In the genomic region with DNA sequence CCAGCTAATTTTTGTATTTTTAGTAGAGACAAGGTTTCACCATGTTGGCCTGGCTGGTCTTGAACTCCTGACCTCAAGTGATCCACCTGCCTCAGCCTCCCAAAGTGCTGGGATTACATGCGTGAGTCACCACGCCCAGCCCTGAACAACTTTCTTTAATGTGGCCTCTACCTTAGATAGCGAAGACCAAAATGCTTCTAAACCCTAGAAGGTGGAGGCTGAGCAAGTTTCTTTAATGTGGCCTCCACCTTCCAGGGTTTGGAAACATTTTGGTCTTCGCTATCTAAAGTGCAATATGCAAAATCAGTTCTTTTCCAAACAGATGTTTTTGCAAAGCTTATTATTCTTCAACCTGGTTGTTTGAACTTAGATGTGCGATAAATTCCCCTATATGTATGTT, we compare ENCODE assay signal across 7 cellular contexts.
DNase-seq lines count a peak whose midpoint lies in the region; ATAC-seq and TF ChIP-seq lines count a peak whose summit lies in the region.
"Not testable (repeated sequence)": the region's sequence is repeated elsewhere in the genome, so short reads cannot be mapped to it uniquely, and the experiment has no call there.

No MANE protein-coding gene starts in this region.

- H3K4me1 Mint-ChIP-seq in CD8-positive, alpha-beta T cell (ENCODE audit: low read depth) = peaks cover 32% of the 10 kb centered on the region
- H3K4me1 Mint-ChIP-seq in T-cell = peaks cover 53 to 81% (median 59%) of the 10 kb centered on the region in 3 donors
- not testable (repeated sequence) for H3K4me1 Mint-ChIP-seq in activated CD4-positive, alpha-beta T cell treated with anti-CD3 and anti-CD28 coated beads, Interleukin-2, amount 10 ng/mL, durations not matched to agents 24 days and 14 days
- peaks cover 34% of the 10 kb centered on the region for H3K4me1 Mint-ChIP-seq in activated naive CD8-positive, alpha-beta T cell treated with anti-CD3 and anti-CD28 coated beads, Interleukin-2, amount 50 U/mL, for 24 hours
- peaks cover 8 to 46% (median 39%) of the 10 kb centered on the region in 4 donors for H3K4me1 Mint-ChIP-seq in naive thymus-derived CD8-positive, alpha-beta T cell

- H3K4me1 ChIP-seq in CD8-positive, alpha-beta T cell (ENCODE audit: insufficient read depth, low read length) = not testable (repeated sequence)

- H3K4me3 Mint-ChIP-seq in CD8-positive, alpha-beta T cell; activated CD4-positive, alpha-beta T cell treated with anti-CD3 and anti-CD28 coated beads, Interleukin-2, amount 10 ng/mL, durations not matched to agents 24 days and 14 days; activated naive CD8-positive, alpha-beta T cell treated with anti-CD3 and anti-CD28 coated beads, Interleukin-2, amount 50 U/mL, for 24 hours: not testable (repeated sequence)
- H3K4me3 Mint-ChIP-seq in T-cell = peak overlapping the region; percentile 29 to 53 (median 52)
- H3K4me3 Mint-ChIP-seq in naive thymus-derived CD8-positive, alpha-beta T cell = peak overlapping the region in 6 of 10 donors; percentile 23 to 65 (median 48)

- H3K27ac Mint-ChIP-seq in CD8-positive, alpha-beta T cell = peak overlapping the region; percentile 45
- peak overlapping the region; percentile 80 to 92 for H3K27ac Mint-ChIP-seq in T-cell
- not testable (repeated sequence) for H3K27ac Mint-ChIP-seq in activated CD4-positive, alpha-beta T cell treated with anti-CD3 and anti-CD28 coated beads, Interleukin-2, amount 10 ng/mL, durations not matched to agents 24 days and 14 days; activated naive CD8-positive, alpha-beta T cell treated with anti-CD3 and anti-CD28 coated beads, Interleukin-2, amount 50 U/mL, for 24 hours
- H3K27ac Mint-ChIP-seq in naive thymus-derived CD8-positive, alpha-beta T cell = peak overlapping the region in 9 of 10 donors; percentile 11 to 79 (median 51)

- POLR2A ChIA-PET in CD8-positive, alpha-beta T cell (lab: Charles Lee); naive thymus-derived CD8-positive, alpha-beta T cell (lab: Charles Lee): not testable (repeated sequence)
- POLR2A ChIA-PET in T-cell (lab: Charles Lee) = interaction anchor here in 1 of 2 donors (0.7 kb wide), 1 partner anchor 71 kb away, joined by 3 read pairs; no protein-coding TSS in a partner anchor

- H3K4me3 ChIP-seq in CD8-positive, alpha-beta T cell (ENCODE audit: low read depth, low read length) = not testable (repeated sequence)

- CTCF ChIA-PET in CD8-positive, alpha-beta T cell (lab: Charles Lee) = interaction anchor here (0.8 kb wide), 1 partner anchor 9 kb away, joined by 3 read pairs; no protein-coding TSS in a partner anchor
- CTCF ChIA-PET in T-cell (lab: Charles Lee) = interaction anchor here in 1 of 2 donors (0.7 kb wide), 1 partner anchor 33 kb away, joined by 3 read pairs; no protein-coding TSS in a partner anchor

- not testable (repeated sequence) for H3K36me3 Mint-ChIP-seq in CD8-positive, alpha-beta T cell; T-cell; activated CD4-positive, alpha-beta T cell treated with anti-CD3 and anti-CD28 coated beads, Interleukin-2, amount 10 ng/mL, durations not matched to agents 24 days and 14 days (ENCODE audit: low read depth); activated naive CD8-positive, alpha-beta T cell treated with anti-CD3 and anti-CD28 coated beads, Interleukin-2, amount 50 U/mL, for 24 hours (ENCODE audit: low read depth); naive thymus-derived CD8-positive, alpha-beta T cell

- DNase-seq in CD8-positive, alpha-beta T cell = peak in 3 of 7 experiments; percentile 24 to 34 (median 29)
- DNase-seq in T-cell (peak in 16 of 34 experiments; percentile 11 to 48 (median 20)), activated T-cell treated with anti-CD3 and anti-CD28 coated beads for 1 hour (ENCODE audit: low read depth) (peak; percentile 17)
- DNase-seq in activated CD4-positive, alpha-beta T cell treated with anti-CD3 and anti-CD28 coated beads, Interleukin-2, amount 10 ng/mL, durations not matched to agents 24 days and 14 days = peak; percentile 65
- peak; percentile 46 for DNase-seq in activated naive CD4-positive, alpha-beta T cell treated with Interleukin-2 at 50 U/mL for 16 hours
- DNase-seq in activated naive CD8-positive, alpha-beta T cell treated with anti-CD3 and anti-CD28 coated beads, Interleukin-2, amount 50 U/mL, for 24 hours = not testable (repeated sequence)
- peak in 3 of 10 donors; percentile 17 to 43 (median 38) for DNase-seq in naive thymus-derived CD8-positive, alpha-beta T cell

- ATAC-seq in CD8-positive, alpha-beta T cell = peak; percentile 63
- ATAC-seq in T-cell (replicated peaks in 1 of 4) = peak; percentile 72 to 83 (median 80)
- peak; percentile 62 for ATAC-seq in activated naive CD8-positive, alpha-beta T cell treated with anti-CD3 and anti-CD28 coated beads, Interleukin-2, amount 50 U/mL, for 24 hours
- peak; percentile 77 to 81 for ATAC-seq in naive thymus-derived CD8-positive, alpha-beta T cell

- H3K9me3 Mint-ChIP-seq in CD8-positive, alpha-beta T cell; T-cell; activated CD4-positive, alpha-beta T cell treated with anti-CD3 and anti-CD28 coated beads, Interleukin-2, amount 10 ng/mL, durations not matched to agents 24 days and 14 days; activated naive CD8-positive, alpha-beta T cell treated with anti-CD3 and anti-CD28 coated beads, Interleukin-2, amount 50 U/mL, for 24 hours; naive thymus-derived CD8-positive, alpha-beta T cell: not testable (repeated sequence)

- not testable (repeated sequence) for H3K27me3 ChIP-seq in CD8-positive, alpha-beta T cell (ENCODE audit: insufficient read depth, low read length)

- intact Hi-C loops in CD8-positive, alpha-beta T cell (cut with DNase I, micrococcal nuclease) = not testable (repeated sequence)
- intact Hi-C loops in activated CD4-positive, alpha-beta T cell treated with anti-CD3 and anti-CD28 coated beads, Interleukin-2, amount 10 ng/mL, durations not matched to agents 24 days and 14 days (cut with micrococcal nuclease) = loop anchor here (5.0 kb wide), 1 partner anchor 129 kb away; no protein-coding TSS in a partner anchor

- H3K9me3 ChIP-seq in CD8-positive, alpha-beta T cell (ENCODE audit: low read length) = not testable (repeated sequence)

- H3K27ac ChIP-seq in CD8-positive, alpha-beta T cell (ENCODE audit: low read depth, low read length) = not testable (repeated sequence)

- TF ChIP-seq CTCF in CD8-positive, alpha-beta T cell (IDR thresholded peaks at IDR 0.05) = not testable (repeated sequence)

- H3K27me3 Mint-ChIP-seq in CD8-positive, alpha-beta T cell (ENCODE audit: low read depth); T-cell; activated naive CD8-positive, alpha-beta T cell treated with anti-CD3 and anti-CD28 coated beads, Interleukin-2, amount 50 U/mL, for 24 hours; naive thymus-derived CD8-positive, alpha-beta T cell: not testable (repeated sequence)
- H3K27me3 Mint-ChIP-seq in activated CD4-positive, alpha-beta T cell treated with anti-CD3 and anti-CD28 coated beads, Interleukin-2, amount 10 ng/mL, durations not matched to agents 24 days and 14 days = peaks cover 22% of the 10 kb centered on the region

- not testable (repeated sequence) for H3K36me3 ChIP-seq in CD8-positive, alpha-beta T cell (ENCODE audit: insufficient read depth, low read length)
